24 cellular contexts compared by ENCODE assay signal in genomic region chr5:83149671-83150070, GRCh38.
DNase-seq lines count a peak whose midpoint lies in the region; ATAC-seq and TF ChIP-seq lines count a peak whose summit lies in the region.
"Had no signal": no experiment of that assay in that cellular context is flagged by ENCODE, and none has a peak within 500 bp of the region (broad histone marks: within the 10 kb centered on the region; RNA-seq: fewer than 3 reads in every experiment).

No MANE protein-coding gene starts in this region.

- H3K36me3 Mint-ChIP-seq in CD8-positive, alpha-beta T cell: no peaks in the 10 kb centered on the region
- H3K36me3 Mint-ChIP-seq: activated CD8-positive, alpha-beta memory T cell treated with anti-CD3 and anti-CD28 coated beads, Interleukin-2, amount 10 ng/mL, durations not matched to agents 7 days and 5 days; activated naive CD8-positive, alpha-beta T cell treated with anti-CD3 and anti-CD28 coated beads, Interleukin-2, amount 10 ng/mL, durations not matched to agents 7 days and 5 days had no signal

- no peak overlapping the region for H3K27ac Mint-ChIP-seq in CD8-positive, alpha-beta T cell
- H3K27ac Mint-ChIP-seq: activated CD4-positive, alpha-beta T cell treated with anti-CD3 and anti-CD28 coated beads for 36 hours; activated CD8-positive, alpha-beta memory T cell treated with anti-CD3 and anti-CD28 coated beads, Interleukin-2, amount 10 ng/mL, durations not matched to agents 7 days and 5 days; activated naive CD8-positive, alpha-beta T cell treated with anti-CD3 and anti-CD28 coated beads, Interleukin-2, amount 10 ng/mL, durations not matched to agents 7 days and 5 days; activated T-helper 17 cell treated with anti-CD3 and anti-CD28 coated beads, Interleukin-2, amount 50 U/mL, for 72 hours; mesothelial cell of epicardium; stimulated activated naive CD8-positive, alpha-beta T cell treated with anti-CD3 and anti-CD28 coated beads, Interleukin-15, amount 100 ng/mL, for 72 hours had no signal

- H3K9me3 Mint-ChIP-seq in CD8-positive, alpha-beta T cell: no peaks in the 10 kb centered on the region
- H3K9me3 Mint-ChIP-seq: activated naive CD8-positive, alpha-beta T cell treated with anti-CD3 and anti-CD28 coated beads, Interleukin-2, amount 10 ng/mL, durations not matched to agents 7 days and 5 days; activated T-helper 17 cell treated with anti-CD3 and anti-CD28 coated beads, Interleukin-2, amount 50 U/mL, for 72 hours; stimulated activated naive CD8-positive, alpha-beta T cell treated with anti-CD3 and anti-CD28 coated beads, Interleukin-15, amount 100 ng/mL, for 72 hours had no signal

- no peak overlapping the region for H3K4me2 ChIP-seq in osteoblast (ENCODE audit: insufficient read depth, low read length)

- no peak overlapping the region for H3K4me3 Mint-ChIP-seq in CD8-positive, alpha-beta T cell
- H3K4me3 Mint-ChIP-seq: activated CD4-positive, alpha-beta T cell treated with anti-CD3 and anti-CD28 coated beads for 36 hours; activated CD8-positive, alpha-beta memory T cell treated with anti-CD3 and anti-CD28 coated beads, Interleukin-2, amount 10 ng/mL, durations not matched to agents 7 days and 5 days; activated naive CD8-positive, alpha-beta T cell treated with anti-CD3 and anti-CD28 coated beads, Interleukin-2, amount 10 ng/mL, durations not matched to agents 7 days and 5 days; activated T-helper 17 cell treated with anti-CD3 and anti-CD28 coated beads, Interleukin-2, amount 50 U/mL, for 72 hours; mesothelial cell of epicardium; neural crest cell; stimulated activated naive CD8-positive, alpha-beta T cell treated with anti-CD3 and anti-CD28 coated beads, Interleukin-15, amount 100 ng/mL, for 72 hours had no signal

- H3K79me2 ChIP-seq in osteoblast (ENCODE audit: insufficient read depth, low read length): no peaks in the 10 kb centered on the region

- no peak overlapping the region for H2AFZ ChIP-seq in osteoblast (ENCODE audit: low read length)

- no peak for TF ChIP-seq CTCF in epithelial cell of proximal tubule (conservative IDR thresholded peaks at IDR 0.05; ENCODE audit: low read depth, low read length)
- no peak for TF ChIP-seq CTCF in osteoblast (IDR thresholded peaks at IDR 0.05; ENCODE audit: extremely low read depth, low read depth, low read length)
- TF ChIP-seq CTCF in CD8-positive, alpha-beta T cell (IDR thresholded peaks at IDR 0.05): no peak

- CTCF ChIA-PET in CD8-positive, alpha-beta T cell (lab: Charles Lee): no interaction called here

- H3K4me1 ChIP-seq in osteoblast (ENCODE audit: insufficient read depth, low read length): no peaks in the 10 kb centered on the region
- H3K4me1 ChIP-seq in CD8-positive, alpha-beta T cell (ENCODE audit: insufficient read depth, low read length): no peaks in the 10 kb centered on the region
- H3K4me1 ChIP-seq: Peyer's patch, upper lobe of right lung had no signal

- DNase-seq in EL: peak; percentile 25
- DNase-seq in NCI-H69 (lab: John Stamatoyannopoulos, UW): peak; percentile 30
- peak; percentile 55 for DNase-seq in epithelial cell of proximal tubule (ENCODE audit: low read depth)
- peak; percentile 13 for DNase-seq in osteoblast (ENCODE audit: insufficient read length, low spot score, missing footprints)
- no peak for DNase-seq in CD8-positive, alpha-beta T cell
- no peak for DNase-seq in GM19240 (ENCODE audit: insufficient read length, low spot score)
- no peak for DNase-seq in Ammon's horn (ENCODE audit: low spot score)
- DNase-seq: activated CD4-positive, alpha-beta T cell treated with anti-CD3 and anti-CD28 coated beads for 36 hours; activated CD8-positive, alpha-beta memory T cell treated with anti-CD3 and anti-CD28 coated beads, Interleukin-2, amount 10 ng/mL, durations not matched to agents 7 days and 5 days; activated naive CD8-positive, alpha-beta T cell treated with anti-CD3 and anti-CD28 coated beads, Interleukin-2, amount 10 ng/mL, durations not matched to agents 7 days and 5 days; AML-193; GDM1; hypothalamus; Kasumi-1; NCI-H1417 treated with DMSO at 0.1 percent for 48 hours; NCI-H2171 treated with DMSO at 0.1 percent for 48 hours; Peyer's patch; stimulated activated naive CD8-positive, alpha-beta T cell treated with anti-CD3 and anti-CD28 coated beads, Interleukin-15, amount 100 ng/mL, for 72 hours; upper lobe of right lung had no signal

- no peaks in the 10 kb centered on the region for H3K27me3 Mint-ChIP-seq in CD8-positive, alpha-beta T cell (ENCODE audit: low read depth)
- H3K27me3 Mint-ChIP-seq: activated CD4-positive, alpha-beta T cell treated with anti-CD3 and anti-CD28 coated beads for 36 hours; activated CD8-positive, alpha-beta memory T cell treated with anti-CD3 and anti-CD28 coated beads, Interleukin-2, amount 10 ng/mL, durations not matched to agents 7 days and 5 days; activated naive CD8-positive, alpha-beta T cell treated with anti-CD3 and anti-CD28 coated beads, Interleukin-2, amount 10 ng/mL, durations not matched to agents 7 days and 5 days; activated T-helper 17 cell treated with anti-CD3 and anti-CD28 coated beads, Interleukin-2, amount 50 U/mL, for 72 hours; stimulated activated naive CD8-positive, alpha-beta T cell treated with anti-CD3 and anti-CD28 coated beads, Interleukin-15, amount 100 ng/mL, for 72 hours had no signal

- no peaks in the 10 kb centered on the region for H3K36me3 ChIP-seq in osteoblast (ENCODE audit: insufficient read depth, low read length)
- no peaks in the 10 kb centered on the region for H3K36me3 ChIP-seq in CD8-positive, alpha-beta T cell (ENCODE audit: insufficient read depth, low read length)
- H3K36me3 ChIP-seq: Peyer's patch, upper lobe of right lung had no signal

- H3K27me3 ChIP-seq in osteoblast (ENCODE audit: insufficient read depth, low read length): no peaks in the 10 kb centered on the region
- no peaks in the 10 kb centered on the region for H3K27me3 ChIP-seq in CD8-positive, alpha-beta T cell (ENCODE audit: insufficient read depth, low read length)
- H3K27me3 ChIP-seq: Peyer's patch, upper lobe of right lung had no signal

- no peak for ATAC-seq in CD8-positive, alpha-beta T cell
- ATAC-seq in HG02938 (IDR thresholded peaks at IDR 0.05; ENCODE audit: unreplicated experiment): no peak
- ATAC-seq: activated CD4-positive, alpha-beta T cell treated with anti-CD3 and anti-CD28 coated beads for 36 hours; activated CD8-positive, alpha-beta memory T cell treated with anti-CD3 and anti-CD28 coated beads, Interleukin-2, amount 10 ng/mL, durations not matched to agents 7 days and 5 days; activated T-helper 17 cell treated with anti-CD3 and anti-CD28 coated beads, Interleukin-2, amount 50 U/mL, for 72 hours; SK-N-SH treated with all-trans-retinoic acid at 6 μM for 48 hours; stimulated activated naive CD8-positive, alpha-beta T cell treated with anti-CD3 and anti-CD28 coated beads, Interleukin-15, amount 100 ng/mL, for 72 hours; upper lobe of right lung had no signal

- no peaks in the 10 kb centered on the region for H4K20me1 ChIP-seq in osteoblast (ENCODE audit: insufficient read depth, low read length)

- no peaks in the 10 kb centered on the region for H3K4me1 Mint-ChIP-seq in CD8-positive, alpha-beta T cell (ENCODE audit: low read depth)
- H3K4me1 Mint-ChIP-seq: activated CD4-positive, alpha-beta T cell treated with anti-CD3 and anti-CD28 coated beads for 36 hours; activated CD8-positive, alpha-beta memory T cell treated with anti-CD3 and anti-CD28 coated beads, Interleukin-2, amount 10 ng/mL, durations not matched to agents 7 days and 5 days; activated T-helper 17 cell treated with anti-CD3 and anti-CD28 coated beads, Interleukin-2, amount 50 U/mL, for 72 hours; stimulated activated naive CD8-positive, alpha-beta T cell treated with anti-CD3 and anti-CD28 coated beads, Interleukin-15, amount 100 ng/mL, for 72 hours had no signal

- intact Hi-C loops in CD8-positive, alpha-beta T cell (cut with DNase I, micrococcal nuclease): no loop called here

- no peak overlapping the region for H3K4me3 ChIP-seq in epithelial cell of proximal tubule (ENCODE audit: low read depth, low read length)
- H3K4me3 ChIP-seq in osteoblast (ENCODE audit: insufficient read depth, low read length): no peak overlapping the region
- no peak overlapping the region for H3K4me3 ChIP-seq in CD8-positive, alpha-beta T cell (ENCODE audit: low read depth, low read length)
- H3K4me3 ChIP-seq: Peyer's patch, upper lobe of right lung had no signal

- H3K9me3 ChIP-seq in osteoblast (ENCODE audit: low read depth, low read length): no peaks in the 10 kb centered on the region
- no peaks in the 10 kb centered on the region for H3K9me3 ChIP-seq in CD8-positive, alpha-beta T cell (ENCODE audit: low read length)
- H3K9me3 ChIP-seq: Peyer's patch, upper lobe of right lung had no signal

- no peak overlapping the region for H3K27ac ChIP-seq in osteoblast (ENCODE audit: low read depth, low read length)
- no peak overlapping the region for H3K27ac ChIP-seq in CD8-positive, alpha-beta T cell (ENCODE audit: low read depth, low read length)
- H3K27ac ChIP-seq: Peyer's patch, upper lobe of right lung had no signal

- POLR2A ChIA-PET in CD8-positive, alpha-beta T cell (lab: Charles Lee): no interaction called here

Comparison
In these comparisons a context has a peak if more than half of its experiments do, and no peak if none do; other contexts are left out.
1. DNase-seq: peak in EL (single experiment), NCI-H69 (single experiment), epithelial cell of proximal tubule (single experiment) and osteoblast (single experiment); none in CD8-positive, alpha-beta T cell (0 of 7), GM19240 (single experiment) and Ammon's horn (single experiment).